ENCODE assay signal across 10 cellular contexts in the genomic region with DNA sequence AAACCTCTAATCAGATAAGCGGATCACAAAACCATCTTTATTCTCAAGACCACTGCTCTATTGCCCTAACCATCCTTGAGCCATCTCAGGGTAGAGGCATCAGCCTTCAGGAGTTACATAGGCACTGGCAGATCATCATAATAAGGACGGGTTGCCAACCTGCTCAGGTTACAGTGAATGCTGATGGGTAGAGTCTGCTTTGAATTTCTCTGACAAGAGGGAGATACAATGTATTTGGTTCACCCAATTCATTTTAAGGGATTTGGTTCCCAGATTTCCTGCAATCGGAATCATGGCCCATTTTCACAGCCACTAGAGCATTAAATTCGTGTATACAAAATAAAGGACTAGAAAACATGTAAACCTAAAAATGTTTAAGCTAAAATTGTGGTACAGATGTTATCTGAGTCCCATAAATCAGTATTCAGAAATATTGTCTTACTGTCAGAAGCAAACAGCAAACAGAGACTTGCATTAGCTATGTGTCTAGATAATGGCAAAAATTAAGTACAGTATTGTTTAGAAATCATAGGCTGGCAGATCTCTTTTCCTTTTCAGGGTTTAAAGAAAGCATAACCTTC. TPM values are rescaled to one million over a fixed set of nuclear protein-coding genes. Genes with fewer than 3 reads are reported as not detected.
A peak's percentile ranks its signal among the peaks of the same experiment; 100 is the strongest.
DNase-seq lines count a peak whose midpoint lies in the region; ATAC-seq and TF ChIP-seq lines count a peak whose summit lies in the region.
"Had no signal": no experiment of that assay in that cellular context is flagged by ENCODE, and none has a peak within 500 bp of the region (broad histone marks: within the 10 kb centered on the region; RNA-seq: fewer than 3 reads in every experiment).

No MANE protein-coding gene starts in this region.

- H3K36me3 ChIP-seq in DOHH2 (ENCODE audit: control insufficient read depth, low read length), result no peaks in the 10 kb centered on the region
- H3K36me3 ChIP-seq in adipocyte (ENCODE audit: control insufficient read depth, insufficient read depth, low read length, severe bottlenecking), result no peaks in the 10 kb centered on the region
- no peaks in the 10 kb centered on the region for H3K36me3 ChIP-seq in neutrophil
- H3K36me3 ChIP-seq: pancreas had no signal

- peaks cover 11 to 24% (median 19%) of the 10 kb centered on the region in 3 donors for H3K4me1 Mint-ChIP-seq in IgD-negative memory B cell

- H3K4me3 ChIP-seq in DOHH2 (ENCODE audit: low read length) (no peak overlapping the region), adipocyte (ENCODE audit: low read length) (no peak overlapping the region), neutrophil (ENCODE audit: low read depth in 1 of 2, low read length in 1 of 2) (no peak overlapping the region)
- H3K4me3 ChIP-seq: pancreas had no signal

- H3K27me3 ChIP-seq in DOHH2 (ENCODE audit: control insufficient read depth, low read length), result no peaks in the 10 kb centered on the region
- H3K27me3 ChIP-seq in adipocyte (replicated peaks; ENCODE audit: control insufficient read depth, insufficient read depth, low read length), result no peaks in the 10 kb centered on the region
- H3K27me3 ChIP-seq in neutrophil, result no peaks in the 10 kb centered on the region
- H3K27me3 ChIP-seq: pancreas had no signal

- no peaks in the 10 kb centered on the region for H3K9me2 ChIP-seq in DOHH2 (replicated peaks; ENCODE audit: control insufficient read depth, low read length)

- H4K20me1 ChIP-seq in DOHH2 (ENCODE audit: control insufficient read depth, insufficient read depth, low read depth, low read length), result no peaks in the 10 kb centered on the region

- H3K9me3 Mint-ChIP-seq in IgD-negative memory B cell, result no peaks in the 10 kb centered on the region
- H3K9me3 Mint-ChIP-seq: CD8-positive, alpha-beta T cell had no signal

- no peak overlapping the region for H3K27ac ChIP-seq in DOHH2 (ENCODE audit: low read depth, low read length)
- H3K27ac ChIP-seq in neutrophil, result peak overlapping the region; percentile 84
- H3K27ac ChIP-seq: pancreas had no signal

- no peak for ATAC-seq in HG03159 (IDR thresholded peaks at IDR 0.05; ENCODE audit: unreplicated experiment)
- ATAC-seq in GM18511 (IDR thresholded peaks at IDR 0.05; ENCODE audit: unreplicated experiment), result no peak
- no peak for ATAC-seq in HG03135 (IDR thresholded peaks at IDR 0.05; ENCODE audit: unreplicated experiment)

- peak overlapping the region; percentile 17 for H3K4me2 ChIP-seq in DOHH2 (ENCODE audit: low read length)

- peaks cover 52% of the 10 kb centered on the region for H3K4me1 ChIP-seq in DOHH2 (ENCODE audit: control insufficient read depth, low read length)
- peaks cover 8% of the 10 kb centered on the region for H3K4me1 ChIP-seq in adipocyte (ENCODE audit: control insufficient read depth, insufficient read depth, low read length)
- H3K4me1 ChIP-seq in neutrophil (ENCODE audit: control insufficient read depth in 1 of 2, insufficient read depth in 1 of 2, low read depth in 1 of 2, low read length in 1 of 2), result peaks cover 19 to 20% of the 10 kb centered on the region in 2 experiments
- H3K4me1 ChIP-seq: pancreas had no signal

- H3K79me2 ChIP-seq in DOHH2 (ENCODE audit: control insufficient read depth, low read length), result no peaks in the 10 kb centered on the region

- H3F3A ChIP-seq in DOHH2 (ENCODE audit: control insufficient read depth, insufficient read depth), result no peaks in the 10 kb centered on the region; the same call in 1 of the 2 replicates

- no peaks in the 10 kb centered on the region for H3K36me3 Mint-ChIP-seq in IgD-negative memory B cell
- H3K36me3 Mint-ChIP-seq: CD8-positive, alpha-beta T cell had no signal

- no peak overlapping the region for H3K4me3 Mint-ChIP-seq in IgD-negative memory B cell
- H3K4me3 Mint-ChIP-seq: CD8-positive, alpha-beta T cell had no signal

- no peaks in the 10 kb centered on the region for H3K27me3 Mint-ChIP-seq in IgD-negative memory B cell

- TF ChIP-seq CTCF in DOHH2 (IDR thresholded peaks at IDR 0.05; ENCODE audit: low read depth, low read length, poor library complexity, severe bottlenecking), result no peak
- no peak for TF ChIP-seq CTCF in neutrophil (IDR thresholded peaks at IDR 0.05)

- H3K9me3 ChIP-seq in DOHH2 (ENCODE audit: control insufficient read depth, insufficient read depth, low read length) (no peaks in the 10 kb centered on the region), adipocyte (ENCODE audit: control insufficient read depth, low read length) (no peaks in the 10 kb centered on the region), neutrophil (no peaks in the 10 kb centered on the region)
- H3K9me3 ChIP-seq: pancreas had no signal

- peak overlapping the region; percentile 70 for H3K9ac ChIP-seq in adipocyte (ENCODE audit: low read length)

- DNase-seq in adipocyte (ENCODE audit: low read depth) (no peak), NCI-H1930 (lab: John Stamatoyannopoulos, UW) (no peak)

- peak overlapping the region in 2 of 3 donors; percentile 10 to 78 for H3K27ac Mint-ChIP-seq in IgD-negative memory B cell
- H3K27ac Mint-ChIP-seq: CD8-positive, alpha-beta T cell had no signal

RNA-seq across cellular contexts. Expression of gene TMEM170B, which starts 41.9 kb away (rescaled TPM):
- 0.36 TPM for polyA plus RNA-seq in IgD-negative memory B cell
